8 cellular contexts compared by ENCODE assay signal in the genomic region with DNA sequence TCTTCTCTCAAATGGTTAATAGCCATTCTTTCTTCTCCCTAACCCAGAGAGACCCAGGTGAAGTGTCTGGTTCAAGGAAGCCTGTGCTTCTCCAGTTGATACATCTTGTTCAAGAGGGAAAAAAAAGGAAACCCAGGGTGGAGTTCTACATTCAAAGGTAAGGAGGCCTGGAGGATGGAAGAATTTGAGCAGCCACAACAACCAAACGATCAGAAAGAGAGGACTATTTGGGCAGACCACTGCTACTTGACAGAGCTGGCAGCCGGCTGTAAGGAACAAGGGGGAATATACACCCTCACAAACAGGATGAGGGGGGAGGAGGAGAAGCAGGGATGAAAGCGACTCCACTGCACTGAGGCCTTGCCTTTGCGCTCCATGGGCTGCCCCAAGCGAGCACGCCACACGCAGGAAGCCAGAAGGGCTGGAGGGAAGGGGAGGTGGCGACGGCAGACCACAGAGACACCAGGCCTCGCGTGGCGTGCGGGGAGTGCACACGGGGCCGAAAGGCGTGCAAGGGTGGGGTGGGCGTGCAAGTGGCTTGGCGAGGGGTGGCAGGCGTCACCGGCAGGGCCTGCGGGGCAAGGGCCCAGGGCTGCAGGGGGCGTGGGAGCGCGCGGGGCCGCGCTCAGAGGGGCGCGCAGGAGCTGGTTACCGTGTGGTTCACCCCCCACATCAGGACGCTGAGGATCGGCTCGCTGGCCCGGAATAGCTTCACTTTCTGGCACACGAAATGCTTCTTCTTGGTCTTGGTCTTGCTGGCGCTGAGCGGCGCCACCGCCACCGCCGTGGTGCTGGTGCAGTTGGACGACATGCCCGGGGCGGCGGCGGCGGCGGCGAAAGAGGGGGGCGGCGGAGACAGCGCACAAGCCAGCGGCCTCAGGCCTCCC. TPM values are rescaled to one million over a fixed set of nuclear protein-coding genes. Genes with fewer than 3 reads are reported as not detected.
DNase-seq lines count a peak whose midpoint lies in the region; ATAC-seq, FAIRE-seq and TF ChIP-seq lines count a peak whose summit lies in the region.

No MANE protein-coding gene starts in this region.

- H3K27ac Mint-ChIP-seq in activated CD4-positive, alpha-beta T cell treated with anti-CD3 and anti-CD28 coated beads for 36 hours, result peak overlapping the region; percentile 94

- H3K4me3 ChIP-seq in GM12864 (ENCODE audit: low read depth, low read length), result peak overlapping the region; percentile 95
- H3K4me3 ChIP-seq in Loucy (ENCODE audit: low read length, poor library complexity, severe bottlenecking), result peak overlapping the region; percentile 91
- peak overlapping the region; percentile 98 for H3K4me3 ChIP-seq in lower lobe of right lung

- CTCF ChIA-PET in activated CD4-positive, alpha-beta T cell treated with anti-CD3 and anti-CD28 coated beads for 36 hours (lab: Charles Lee), result interaction anchor here (0.5 to 1.3 kb wide), 5 partner anchors 21 to 466 kb away, joined by 3 to 6 read pairs (median 4); no protein-coding TSS in a partner anchor

- peak overlapping the region; percentile 99 for H3K27ac ChIP-seq in lower lobe of right lung

- peak; percentile 31 for ATAC-seq in activated CD4-positive, alpha-beta T cell treated with anti-CD3 and anti-CD28 coated beads for 36 hours
- peak; percentile 41 to 50 for ATAC-seq in lower lobe of right lung

- intact Hi-C loops in activated CD4-positive, alpha-beta T cell treated with anti-CD3 and anti-CD28 coated beads for 36 hours (cut with DNase I, micrococcal nuclease), result loop anchor here (1.0 to 2.0 kb wide), 15 partner anchors 26 to 1190 kb away; a partner anchor contains a TSS
- intact Hi-C loops in lower lobe of right lung (cut with DNase I), result no loop called here

- peak overlapping the region; percentile 99 for H3K4me3 Mint-ChIP-seq in activated CD4-positive, alpha-beta T cell treated with anti-CD3 and anti-CD28 coated beads for 36 hours

- H3K9me3 Mint-ChIP-seq in activated CD4-positive, alpha-beta T cell treated with anti-CD3 and anti-CD28 coated beads for 36 hours (ENCODE audit: low read depth), result no peaks in the 10 kb centered on the region

- no peaks in the 10 kb centered on the region for H3F3A ChIP-seq in Loucy (ENCODE audit: low read depth)

- no peaks in the 10 kb centered on the region for H3K9me3 ChIP-seq in Loucy (ENCODE audit: insufficient read depth, low read depth, low read length)
- H3K9me3 ChIP-seq in lower lobe of right lung, result no peaks in the 10 kb centered on the region

- H2AFZ ChIP-seq in Loucy (ENCODE audit: low read length), result peak overlapping the region; percentile 85

- peaks cover 52% of the 10 kb centered on the region for H3K79me2 ChIP-seq in Loucy (ENCODE audit: insufficient read depth, low read length)

- peaks cover 33% of the 10 kb centered on the region for H3K4me1 ChIP-seq in Loucy (ENCODE audit: insufficient read depth, low read length, poor library complexity, severe bottlenecking)
- H3K4me1 ChIP-seq in lower lobe of right lung, result peaks cover 42% of the 10 kb centered on the region

- no peak for TF ChIP-seq CTCF in GM12864 (IDR thresholded peaks at IDR 0.05; ENCODE audit: low read depth, low read length, missing control alignments)
- TF ChIP-seq CTCF in Loucy (conservative IDR thresholded peaks at IDR 0.05; ENCODE audit: low read length), result peak; percentile 20; the same call in 1 of the 2 replicates
- no peak for TF ChIP-seq CTCF in lower lobe of right lung (IDR thresholded peaks at IDR 0.05)

- H3K27me3 ChIP-seq in Loucy (ENCODE audit: insufficient read depth, low read length, poor library complexity, severe bottlenecking) (no peaks in the 10 kb centered on the region), lower lobe of right lung (ENCODE audit: low read depth) (no peaks in the 10 kb centered on the region)

- H4K20me1 ChIP-seq in Loucy (ENCODE audit: insufficient read depth, low read length, poor library complexity, severe bottlenecking), result peaks cover 32% of the 10 kb centered on the region

- peaks cover 42% of the 10 kb centered on the region for H3K36me3 Mint-ChIP-seq in activated CD4-positive, alpha-beta T cell treated with anti-CD3 and anti-CD28 coated beads for 36 hours (ENCODE audit: low read depth)

- H3K9ac ChIP-seq in Loucy (ENCODE audit: low read depth, low read length, poor library complexity, severe bottlenecking), result peak overlapping the region; percentile 86

- DNase-seq in GM12864 (ENCODE audit: low read depth) (peak; percentile 16), H54 (ENCODE audit: insufficient read length, low spot score) (peak; percentile 42), dermis blood vessel endothelial cell (peak; percentile 62), lower lobe of right lung (peak; percentile 70), middle frontal gyrus (ENCODE audit: extremely low spot score, low spot score) (no peak)
- peak; percentile 66 for DNase-seq in activated CD4-positive, alpha-beta T cell treated with anti-CD3 and anti-CD28 coated beads for 36 hours
- DNase-seq in stimulated activated CD4-positive, alpha-beta T cell treated with anti-CD3 and anti-CD28 coated beads, TNF-alpha, amount 100 ng/mL, for 24 hours (ENCODE audit: low read depth in 3 of 3), result peak; percentile 16 to 45 (median 24)

- H3K27me3 Mint-ChIP-seq in activated CD4-positive, alpha-beta T cell treated with anti-CD3 and anti-CD28 coated beads for 36 hours, result no peaks in the 10 kb centered on the region

- H3K36me3 ChIP-seq in Loucy (ENCODE audit: insufficient read depth, low read length) (peaks cover 30% of the 10 kb centered on the region), lower lobe of right lung (peaks cover 37% of the 10 kb centered on the region)

- POLR2A ChIA-PET in activated CD4-positive, alpha-beta T cell treated with anti-CD3 and anti-CD28 coated beads for 36 hours (lab: Charles Lee), result interaction anchor here (0.5 to 1.5 kb wide), 2 partner anchors 44 to 355 kb away, joined by 3 to 4 read pairs; no protein-coding TSS in a partner anchor

- H3K4me1 Mint-ChIP-seq in activated CD4-positive, alpha-beta T cell treated with anti-CD3 and anti-CD28 coated beads for 36 hours, result peaks cover 36% of the 10 kb centered on the region

- TF ChIP-seq POLR2A in H54 (IDR thresholded peaks at IDR 0.05; ENCODE audit: low read depth, low read length), result peak; percentile 44

- FAIRE-seq in H54 (lab: Jason Lieb, UNC), result no peak

- H3K9me2 ChIP-seq in Loucy (replicated peaks; ENCODE audit: low read depth, low read length), result no peaks in the 10 kb centered on the region

- peak overlapping the region; percentile 99 for H3K4me2 ChIP-seq in Loucy (ENCODE audit: low read depth, low read length, poor library complexity, severe bottlenecking)

RNA-seq across cellular contexts. Expression of a gene that starts 0.5 kb away (rescaled TPM):
- total RNA-seq in activated CD4-positive, alpha-beta T cell treated with anti-CD3 and anti-CD28 coated beads for 36 hours, result 10 to 100 TPM; 36.3 to 41.6 TPM
- total RNA-seq in dermis blood vessel endothelial cell, result 55.3 and 76.7 TPM in 2 replicates
- total RNA-seq in lower lobe of right lung, result 44.8 TPM

RNA-seq across cellular contexts. Expression of a gene that starts 26.3 kb away (rescaled TPM):
- 10 to 100 TPM; 23.3 to 24.0 TPM for total RNA-seq in activated CD4-positive, alpha-beta T cell treated with anti-CD3 and anti-CD28 coated beads for 36 hours
- total RNA-seq in dermis blood vessel endothelial cell (11.7 and 13.1 TPM in 2 replicates), lower lobe of right lung (22.3 TPM)

RNA-seq across cellular contexts. Expression of a gene that starts 46.3 kb away (rescaled TPM):
- total RNA-seq in activated CD4-positive, alpha-beta T cell treated with anti-CD3 and anti-CD28 coated beads for 36 hours, result 100 to 1,000 TPM; 337 to 396 TPM
- total RNA-seq in dermis blood vessel endothelial cell, result 188 and 348 TPM in 2 replicates
- 128 TPM for total RNA-seq in lower lobe of right lung

RNA-seq across cellular contexts. Expression of a gene that starts 50.7 kb away (rescaled TPM):
- total RNA-seq in activated CD4-positive, alpha-beta T cell treated with anti-CD3 and anti-CD28 coated beads for 36 hours, result 1 to 10 TPM; 1.6 to 1.7 TPM
- 2.4 and 7.8 TPM in 2 replicates for total RNA-seq in dermis blood vessel endothelial cell
- total RNA-seq in lower lobe of right lung, result 53.5 TPM

RNA-seq across cellular contexts. Expression of a gene that starts 54.7 kb away (rescaled TPM):
- total RNA-seq in activated CD4-positive, alpha-beta T cell treated with anti-CD3 and anti-CD28 coated beads for 36 hours, result 1,000 to 10,000 TPM; 1,886 to 1,896 TPM
- total RNA-seq in dermis blood vessel endothelial cell, result 921 and 1,590 TPM in 2 replicates
- total RNA-seq in lower lobe of right lung, result 1,156 TPM
